Comparison of ENCODE assay signal across 2 cellular contexts in the genomic region with DNA sequence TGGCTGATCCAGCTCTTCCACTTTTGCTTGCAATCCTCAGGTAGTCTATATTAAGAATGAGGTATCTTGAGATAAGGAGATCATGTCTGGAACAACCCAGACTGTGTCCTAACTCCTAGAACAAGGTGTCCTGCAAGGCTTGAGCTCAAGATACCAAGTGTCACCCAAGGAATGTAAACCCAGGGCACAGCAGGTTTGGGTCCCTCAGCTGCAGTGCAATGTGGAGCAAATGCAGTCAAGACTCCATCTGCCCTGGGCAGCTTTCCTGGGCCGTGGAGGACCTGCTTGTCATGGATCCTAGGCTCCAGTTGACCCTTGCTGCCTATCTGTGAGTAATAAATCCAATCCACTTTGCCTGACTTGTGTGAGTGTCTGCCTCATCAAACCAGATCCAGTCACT.
TF ChIP-seq lines count a peak whose summit lies in the region.

No MANE protein-coding gene starts in this region.

TF ChIP-seq in IMR-90, 13 proteins besides CTCF, POLR2A, EP300 and RAD21:
- TF ChIP-seq RFX5 (IDR thresholded peaks at IDR 0.05; ENCODE audit: low read depth, low read length) (no peak), RCOR1 (IDR thresholded peaks at IDR 0.05; ENCODE audit: insufficient replicate concordance, low read length) (no peak), FOS (IDR thresholded peaks at IDR 0.05; ENCODE audit: low read depth, low read length) (no peak), MAZ (IDR thresholded peaks at IDR 0.05; ENCODE audit: borderline replicate concordance, low read depth, low read length) (no peak), CEBPB (IDR thresholded peaks at IDR 0.05; ENCODE audit: low read depth, low read length) (no peak), CHD1 (IDR thresholded peaks at IDR 0.05; ENCODE audit: low read depth, low read length) (no peak)

TF ChIP-seq in H1, 55 proteins besides CTCF, POLR2A, EP300 and RAD21:
- TF ChIP-seq CTBP2 (IDR thresholded peaks at IDR 0.05; ENCODE audit: borderline replicate concordance, insufficient read depth, insufficient read length, low read length): no peak
- TF ChIP-seq JUN (IDR thresholded peaks at IDR 0.05; ENCODE audit: low read depth, low read length): no peak
